In the genomic region with DNA sequence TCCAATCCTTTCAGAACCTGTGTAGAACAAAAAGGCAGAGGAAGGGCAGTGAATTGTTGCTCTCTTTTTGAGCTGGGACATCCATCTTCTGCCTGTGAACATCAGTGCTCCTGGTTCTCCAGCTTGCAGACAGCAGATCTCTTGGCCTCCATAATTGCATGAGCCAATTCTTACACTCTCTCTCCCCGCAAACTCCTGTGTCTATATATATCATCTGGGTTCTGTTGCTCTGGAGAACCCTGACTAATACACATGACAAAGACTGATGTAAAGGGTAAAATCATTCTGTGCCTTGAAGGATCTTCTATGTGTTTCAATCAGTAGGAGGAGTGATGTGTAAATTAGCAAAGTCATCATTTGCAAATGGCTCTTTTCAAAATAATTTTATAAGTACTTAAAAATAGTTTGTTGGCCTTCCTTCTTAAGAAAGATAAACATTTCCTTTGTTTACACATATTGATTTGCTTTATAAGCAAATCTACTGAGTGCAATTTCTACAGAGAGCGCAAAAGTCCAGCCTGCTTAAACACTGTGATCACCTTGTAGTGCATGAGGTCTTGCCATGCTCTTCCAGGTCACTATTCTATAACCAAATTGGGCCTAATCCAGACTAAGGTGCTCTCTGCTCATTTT, we compare ENCODE assay signal across 10 cellular contexts.
"Had no signal": no experiment of that assay in that cellular context is flagged by ENCODE, and none has a peak within 500 bp of the region (broad histone marks: within the 10 kb centered on the region; RNA-seq: fewer than 3 reads in every experiment).

No MANE protein-coding gene starts in this region.

- H3K36me3 ChIP-seq: left ventricle myocardium inferior, sigmoid colon had no signal

- H3K27me3 ChIP-seq: sigmoid colon had no signal

- H3K4me1 ChIP-seq: sigmoid colon had no signal

- H3K36me3 Mint-ChIP-seq: stimulated activated effector memory CD8-positive, alpha-beta T cell treated with anti-CD3 and anti-CD28 coated beads, Interleukin-12 subunit alpha, Interleukin-12 subunit beta, amount 100 ng/mL, for 72 hours had no signal

- H3K27ac ChIP-seq: left ventricle myocardium inferior, sigmoid colon had no signal

- ATAC-seq: stimulated activated effector memory CD8-positive, alpha-beta T cell treated with anti-CD3 and anti-CD28 coated beads, Interleukin-12 subunit alpha, Interleukin-12 subunit beta, amount 100 ng/mL, for 72 hours had no signal

- H3K27ac Mint-ChIP-seq: activated naive CD8-positive, alpha-beta T cell treated with anti-CD3 and anti-CD28 coated beads, Interleukin-2, amount 10 ng/mL, durations not matched to agents 7 days and 5 days; dendritic cell treated with granulocyte-macrophage colony-stimulating factor and Interleukin-4, amounts not matched to agents 40 ng/mL and 50 ng/mL, for 4 days; stimulated activated effector memory CD8-positive, alpha-beta T cell treated with anti-CD3 and anti-CD28 coated beads, Interleukin-12 subunit alpha, Interleukin-12 subunit beta, amount 100 ng/mL, for 72 hours; T-helper 2 cell treated with Interferon-gamma antibody and Interleukin-4, amounts not matched to agents 5 μg/mL and 100 μg/mL, for 36 hours had no signal

- H3K9me3 Mint-ChIP-seq: activated naive CD8-positive, alpha-beta T cell treated with anti-CD3 and anti-CD28 coated beads, Interleukin-2, amount 10 ng/mL, durations not matched to agents 7 days and 5 days; dendritic cell treated with granulocyte-macrophage colony-stimulating factor and Interleukin-4, amounts not matched to agents 40 ng/mL and 50 ng/mL, for 4 days; stimulated activated effector memory CD8-positive, alpha-beta T cell treated with anti-CD3 and anti-CD28 coated beads, Interleukin-12 subunit alpha, Interleukin-12 subunit beta, amount 100 ng/mL, for 72 hours; T-helper 2 cell treated with Interferon-gamma antibody and Interleukin-4, amounts not matched to agents 5 μg/mL and 100 μg/mL, for 36 hours had no signal

- H3K9me3 ChIP-seq: left ventricle myocardium inferior, sigmoid colon had no signal

- H3K27me3 Mint-ChIP-seq: activated naive CD8-positive, alpha-beta T cell treated with anti-CD3 and anti-CD28 coated beads, Interleukin-2, amount 10 ng/mL, durations not matched to agents 7 days and 5 days; dendritic cell treated with granulocyte-macrophage colony-stimulating factor and Interleukin-4, amounts not matched to agents 40 ng/mL and 50 ng/mL, for 4 days had no signal

- H3K4me1 Mint-ChIP-seq: activated naive CD8-positive, alpha-beta T cell treated with anti-CD3 and anti-CD28 coated beads, Interleukin-2, amount 10 ng/mL, durations not matched to agents 7 days and 5 days; stimulated activated effector memory CD8-positive, alpha-beta T cell treated with anti-CD3 and anti-CD28 coated beads, Interleukin-12 subunit alpha, Interleukin-12 subunit beta, amount 100 ng/mL, for 72 hours had no signal

- DNase-seq: activated CD4-positive, CD25-positive, alpha-beta regulatory T cell treated with anti-CD3 and anti-CD28 coated beads, Interleukin-2, amount 50 U/mL, for 72 hours; activated naive CD4-positive, alpha-beta T cell; activated naive CD8-positive, alpha-beta T cell treated with anti-CD3 and anti-CD28 coated beads, Interleukin-2, amount 10 ng/mL, durations not matched to agents 7 days and 5 days; anterior cingulate cortex; effector memory CD4-positive, alpha-beta T cell; left ventricle myocardium inferior; sigmoid colon had no signal

- H3K4me3 Mint-ChIP-seq: activated naive CD8-positive, alpha-beta T cell treated with anti-CD3 and anti-CD28 coated beads, Interleukin-2, amount 10 ng/mL, durations not matched to agents 7 days and 5 days; dendritic cell treated with granulocyte-macrophage colony-stimulating factor and Interleukin-4, amounts not matched to agents 40 ng/mL and 50 ng/mL, for 4 days; stimulated activated effector memory CD8-positive, alpha-beta T cell treated with anti-CD3 and anti-CD28 coated beads, Interleukin-12 subunit alpha, Interleukin-12 subunit beta, amount 100 ng/mL, for 72 hours; T-helper 2 cell treated with Interferon-gamma antibody and Interleukin-4, amounts not matched to agents 5 μg/mL and 100 μg/mL, for 36 hours had no signal

- H3K4me3 ChIP-seq: left ventricle myocardium inferior, sigmoid colon had no signal
